Comparison of ENCODE assay signal across 31 cellular contexts in the genomic region with DNA sequence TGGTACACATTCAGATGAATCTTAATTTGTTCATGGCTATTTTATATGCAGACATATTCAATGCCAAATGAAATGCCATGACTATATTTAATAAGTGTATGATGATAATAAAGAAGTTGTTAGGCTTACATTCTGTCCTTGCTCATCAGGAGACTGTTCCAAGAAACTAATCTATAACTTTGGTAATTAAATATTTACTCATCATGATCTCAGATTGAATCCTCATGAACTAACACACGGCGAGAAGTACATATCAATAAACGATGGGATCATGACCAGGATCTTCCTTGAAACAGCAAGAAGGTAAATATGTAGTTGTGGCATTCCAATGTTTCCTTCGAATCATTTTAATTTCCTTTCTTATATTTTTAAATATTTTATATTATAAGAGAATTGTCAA.
"Had no signal": no experiment of that assay in that cellular context is flagged by ENCODE, and none has a peak within 500 bp of the region (broad histone marks: within the 10 kb centered on the region; RNA-seq: fewer than 3 reads in every experiment).

No MANE protein-coding gene starts in this region.

- H3K27me3 ChIP-seq: adrenal gland, ascending aorta, body of pancreas, brain microvascular endothelial cell, cardiac muscle cell had no signal

- H3K36me3 ChIP-seq: adrenal gland, ascending aorta, brain microvascular endothelial cell, breast epithelium, cardiac muscle cell had no signal

- H3K4me3 ChIP-seq: adrenal gland, ascending aorta, body of pancreas, breast epithelium, cardiac muscle cell had no signal

- H3K27ac ChIP-seq: adrenal gland, ascending aorta, body of pancreas, brain microvascular endothelial cell, breast epithelium, cardiac muscle cell had no signal

- H3K4me1 ChIP-seq: adrenal gland, ascending aorta, body of pancreas, breast epithelium had no signal

- H3K9me3 ChIP-seq: adrenal gland, ascending aorta, body of pancreas, breast epithelium had no signal

- ATAC-seq: activated naive CD4-positive, alpha-beta T cell treated with anti-CD3 and anti-CD28 coated beads, Interleukin-2, amount 50 U/mL, for 72 hours; activated naive CD8-positive, alpha-beta T cell treated with anti-CD3 and anti-CD28 coated beads, Interleukin-2, amount 50 U/mL, for 24 hours; activated T-cell treated with anti-CD3 and anti-CD28 coated beads, Interleukin-2, amount 50 U/mL, for 4 hours; activated T-cell treated with anti-CD3 and anti-CD28 coated beads, Interleukin-2, amount 50 U/mL, for 72 hours; activated T-helper 17 cell treated with anti-CD3 and anti-CD28 coated beads, Interleukin-2, amount 50 U/mL, for 72 hours; body of pancreas had no signal

- DNase-seq: activated effector memory CD4-positive, alpha-beta T cell treated with anti-CD3 and anti-CD28 coated beads, Interleukin-2, amount 50 U/mL, for 16 hours; activated effector memory CD4-positive, alpha-beta T cell treated with Interleukin-2 at 50 U/mL for 16 hours; activated gamma-delta T cell; activated gamma-delta T cell treated with Interleukin-2 at 50 U/mL for 16 hours; activated naive CD4-positive, alpha-beta T cell; activated naive CD4-positive, alpha-beta T cell treated with anti-CD3 and anti-CD28 coated beads for 36 hours; activated naive CD4-positive, alpha-beta T cell treated with anti-CD3 and anti-CD28 coated beads, Interleukin-2, amount 10 ng/mL, durations not matched to agents 7 days and 5 days; activated naive CD4-positive, alpha-beta T cell treated with anti-CD3 and anti-CD28 coated beads, Interleukin-2, amount 50 U/mL, for 16 hours; activated naive CD4-positive, alpha-beta T cell treated with Interleukin-2 at 50 U/mL for 16 hours; activated naive CD8-positive, alpha-beta T cell treated with anti-CD3 and anti-CD28 coated beads for 36 hours; activated naive CD8-positive, alpha-beta T cell treated with anti-CD3 and anti-CD28 coated beads, Interleukin-2, amount 10 ng/mL, durations not matched to agents 7 days and 5 days; activated naive CD8-positive, alpha-beta T cell treated with anti-CD3 and anti-CD28 coated beads, Interleukin-2, amount 50 U/mL, for 24 hours; activated T-cell treated with anti-CD3 and anti-CD28 coated beads, Interleukin-2, amount 50 U/mL, for 24 hours; activated T-cell treated with anti-CD3 and anti-CD28 coated beads, Interleukin-2, amount 50 U/mL, for 4 hours; activated T-cell treated with anti-CD3 and anti-CD28 coated beads, Interleukin-2, amount 50 U/mL, for 48 hours; activated T-cell treated with anti-CD3 and anti-CD28 coated beads, Interleukin-2, amount 50 U/mL, for 72 hours; adrenal gland; amniotic stem cell; amygdala; anterior cingulate cortex; aorta; body of pancreas; brain microvascular endothelial cell; caudate nucleus; central memory CD4-positive, alpha-beta T cell; cerebellar nuclear complex had no signal
